Comparison of ENCODE assay signal across 10 cellular contexts in the genomic region with DNA sequence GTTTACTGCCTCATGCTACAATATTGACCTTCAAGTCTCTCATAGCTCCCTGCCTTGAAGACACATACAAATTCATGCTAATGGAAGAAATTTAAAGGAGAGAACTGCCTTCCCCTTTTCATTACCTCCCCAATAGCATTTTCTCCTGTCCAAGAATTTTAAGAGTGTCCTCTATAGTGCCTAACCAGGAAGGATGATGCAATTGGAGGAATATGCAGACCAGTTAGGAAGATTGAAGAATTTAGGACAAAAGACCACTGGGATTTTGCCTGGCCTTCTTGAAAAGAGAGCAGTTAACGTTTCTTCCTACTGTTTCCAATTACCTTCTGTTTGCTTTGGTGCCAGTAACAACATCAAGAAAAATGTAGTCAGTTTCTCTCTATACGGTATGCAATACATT.
DNase-seq lines count a peak whose midpoint lies in the region; ATAC-seq, FAIRE-seq and TF ChIP-seq lines count a peak whose summit lies in the region.
"Had no signal": no experiment of that assay in that cellular context is flagged by ENCODE, and none has a peak within 500 bp of the region (broad histone marks: within the 10 kb centered on the region; RNA-seq: fewer than 3 reads in every experiment).

No MANE protein-coding gene starts in this region.

- peak overlapping the region; percentile 33 for H3K4me3 ChIP-seq in AG09309 (ENCODE audit: control insufficient read depth, low read depth, low read length)
- no peak overlapping the region for H3K4me3 ChIP-seq in GM23338
- peak overlapping the region; percentile 30 for H3K4me3 ChIP-seq in astrocyte (ENCODE audit: insufficient read depth, low read depth, low read length)
- H3K4me3 ChIP-seq in sigmoid colon, result no peak overlapping the region
- no peak overlapping the region for H3K4me3 ChIP-seq in gastroesophageal sphincter

- H3K9ac ChIP-seq in astrocyte (ENCODE audit: low read length), result peak overlapping the region; percentile 57

- DNase-seq in AG09309 (ENCODE audit: low read depth), result no peak
- DNase-seq in GM23338 (ENCODE audit: low spot score), result no peak
- DNase-seq in astrocyte (ENCODE audit: low read depth), result peak; percentile 44
- DNase-seq in naive thymus-derived CD8-positive, alpha-beta T cell, result no peak
- no peak for DNase-seq in sigmoid colon
- DNase-seq in amniotic stem cell (lab: John Stamatoyannopoulos, UW), result no peak
- DNase-seq: NCI-H187 treated with DMSO at 0.1 percent for 48 hours, WERI-Rb-1 had no signal

- H3K79me2 ChIP-seq in GM23338 (replicated peaks; ENCODE audit: insufficient read depth), result no peaks in the 10 kb centered on the region
- H3K79me2 ChIP-seq in astrocyte (ENCODE audit: insufficient read depth, low read length), result peaks cover 6% of the 10 kb centered on the region

- H3K27me3 ChIP-seq in GM23338 (ENCODE audit: insufficient read depth) (no peaks in the 10 kb centered on the region), astrocyte (ENCODE audit: insufficient read depth, low read length) (no peaks in the 10 kb centered on the region), sigmoid colon (no peaks in the 10 kb centered on the region), gastroesophageal sphincter (no peaks in the 10 kb centered on the region)

- no peak for TF ChIP-seq POLR2A in sigmoid colon (IDR thresholded peaks at IDR 0.05)
- no peak for TF ChIP-seq POLR2A in gastroesophageal sphincter (IDR thresholded peaks at IDR 0.05)

- H3K4me2 ChIP-seq in GM23338 (peak overlapping the region; percentile 6), astrocyte (ENCODE audit: low read length) (peak overlapping the region; percentile 83)

- no peaks in the 10 kb centered on the region for H3F3A ChIP-seq in GM23338 (replicated peaks; ENCODE audit: low read depth)

- H3K4me3 Mint-ChIP-seq in GM23338 (no peak overlapping the region), astrocyte (ENCODE audit: unreplicated experiment) (no peak overlapping the region)
- H3K4me3 Mint-ChIP-seq in naive thymus-derived CD8-positive, alpha-beta T cell, result peak overlapping the region; percentile 69 to 86 (median 77)

- H3K36me3 Mint-ChIP-seq in GM23338 (ENCODE audit: low read depth) (no peaks in the 10 kb centered on the region), astrocyte (ENCODE audit: low read depth, unreplicated experiment) (no peaks in the 10 kb centered on the region)
- H3K36me3 Mint-ChIP-seq in naive thymus-derived CD8-positive, alpha-beta T cell, result peaks cover 7 to 48% (median 22%) of the 10 kb centered on the region in 3 donors

- FAIRE-seq in astrocyte (lab: Jason Lieb, UNC), result peak; percentile 9

- H4K20me1 ChIP-seq in GM23338 (replicated peaks; ENCODE audit: insufficient read depth), result no peaks in the 10 kb centered on the region
- no peaks in the 10 kb centered on the region for H4K20me1 ChIP-seq in astrocyte (ENCODE audit: insufficient read depth, low read length)

- H3K4me1 ChIP-seq in GM23338 (ENCODE audit: insufficient read depth), result peaks cover 57% of the 10 kb centered on the region
- peaks cover 41% of the 10 kb centered on the region for H3K4me1 ChIP-seq in astrocyte (ENCODE audit: insufficient read depth, low read length)
- peaks cover 0 to 21% (median 10%) of the 10 kb centered on the region in 4 donors for H3K4me1 ChIP-seq in sigmoid colon
- H3K4me1 ChIP-seq in gastroesophageal sphincter, result peaks cover 0 to 37% (median 6%) of the 10 kb centered on the region in 3 donors

- WGBS in sigmoid colon, 2 donors, result 71 to 80% methylated on average over 2 of the region's 2 CpGs
- WGBS in gastroesophageal sphincter (ENCODE audit: low coverage in 1 of 2), 2 donors, result 72 to 81% methylated on average over 2 of the region's 2 CpGs

- H3K27ac ChIP-seq in GM23338 (ENCODE audit: low read depth) (0 out of 2 replicates have a peak overlapping the region, but pooled peaks have one; percentile 3), astrocyte (ENCODE audit: low read depth, low read length) (peak overlapping the region; percentile 74), sigmoid colon (no peak overlapping the region), gastroesophageal sphincter (no peak overlapping the region)
- H3K27ac ChIP-seq: WERI-Rb-1 had no signal

- H3K27me3 Mint-ChIP-seq in GM23338 (ENCODE audit: insufficient read depth, low read depth, poor library complexity) (peaks cover 2% of the 10 kb centered on the region), astrocyte (ENCODE audit: low read depth, unreplicated experiment) (no peaks in the 10 kb centered on the region)
- H3K27me3 Mint-ChIP-seq in naive thymus-derived CD8-positive, alpha-beta T cell, result no peaks in the 10 kb centered on the region

- no peaks in the 10 kb centered on the region for H3K9me2 ChIP-seq in GM23338 (ENCODE audit: insufficient read depth)

- H3K9me3 ChIP-seq in astrocyte (ENCODE audit: insufficient read depth, low read depth, low read length), result no peaks in the 10 kb centered on the region
- H3K9me3 ChIP-seq in sigmoid colon, result no peaks in the 10 kb centered on the region
- H3K9me3 ChIP-seq in gastroesophageal sphincter, result no peaks in the 10 kb centered on the region

- H3K27ac Mint-ChIP-seq in GM23338 (peak overlapping the region; percentile 76), astrocyte (ENCODE audit: unreplicated experiment) (peak overlapping the region; percentile 76)
- H3K27ac Mint-ChIP-seq in naive thymus-derived CD8-positive, alpha-beta T cell, result peak overlapping the region; percentile 74 to 94 (median 86)

- intact Hi-C loops in sigmoid colon (cut with DNase I), result no loop called here

- no peaks in the 10 kb centered on the region for H3K9me3 Mint-ChIP-seq in GM23338
- H3K9me3 Mint-ChIP-seq in astrocyte (ENCODE audit: unreplicated experiment), result no peaks in the 10 kb centered on the region
- H3K9me3 Mint-ChIP-seq in naive thymus-derived CD8-positive, alpha-beta T cell, result no peaks in the 10 kb centered on the region

- H2AFZ ChIP-seq in GM23338 (0 out of 2 replicates have a peak overlapping the region, but pooled peaks have one; percentile 48), astrocyte (ENCODE audit: low read depth, low read length) (no peak overlapping the region)

- no peak for TF ChIP-seq CTCF in AG09309 (IDR thresholded peaks at IDR 0.05; ENCODE audit: control insufficient read depth, insufficient read depth, low read depth, low read length, missing control alignments)
- TF ChIP-seq CTCF in GM23338 (conservative IDR thresholded peaks at IDR 0.05; ENCODE audit: low read depth in 2 of 2), result no peak
- no peak for TF ChIP-seq CTCF in astrocyte (IDR thresholded peaks at IDR 0.05; ENCODE audit: insufficient read depth, low read depth, low read length)
- no peak for TF ChIP-seq CTCF in sigmoid colon (IDR thresholded peaks at IDR 0.05)
- no peak for TF ChIP-seq CTCF in gastroesophageal sphincter (IDR thresholded peaks at IDR 0.05)

- no peak for TF ChIP-seq EP300 in sigmoid colon (IDR thresholded peaks at IDR 0.05)
- no peak for TF ChIP-seq EP300 in gastroesophageal sphincter (IDR thresholded peaks at IDR 0.05)

- H3K36me3 ChIP-seq in GM23338 (ENCODE audit: insufficient read depth), result no peaks in the 10 kb centered on the region
- no peaks in the 10 kb centered on the region for H3K36me3 ChIP-seq in astrocyte (ENCODE audit: insufficient read depth, low read length)
- no peaks in the 10 kb centered on the region for H3K36me3 ChIP-seq in sigmoid colon
- no peaks in the 10 kb centered on the region for H3K36me3 ChIP-seq in gastroesophageal sphincter
- H3K36me3 ChIP-seq: WERI-Rb-1 had no signal

- ATAC-seq in GM23338 (no peak), gastroesophageal sphincter (no peak), HG03280 (IDR thresholded peaks at IDR 0.05; ENCODE audit: unreplicated experiment) (no peak)
- no peak for ATAC-seq in naive thymus-derived CD8-positive, alpha-beta T cell

- H3K4me1 Mint-ChIP-seq in GM23338 (peaks cover 50% of the 10 kb centered on the region), astrocyte (ENCODE audit: low read depth, unreplicated experiment) (peaks cover 48% of the 10 kb centered on the region)
- peaks cover 35 to 69% (median 66%) of the 10 kb centered on the region in 4 donors for H3K4me1 Mint-ChIP-seq in naive thymus-derived CD8-positive, alpha-beta T cell

- POLR2A ChIA-PET in naive thymus-derived CD8-positive, alpha-beta T cell (lab: Charles Lee), result no interaction called here

TF ChIP-seq in GM23338, 12 proteins besides CTCF, POLR2A, EP300 and RAD21 (continues in another document):
- TF ChIP-seq JUNB (IDR thresholded peaks at IDR 0.05; ENCODE audit: unreplicated experiment) (no peak), EZH2phosphoT487 (IDR thresholded peaks at IDR 0.05; ENCODE audit: unreplicated experiment) (no peak), NANOG (IDR thresholded peaks at IDR 0.05; ENCODE audit: borderline replicate concordance) (no peak)
- TF ChIP-seq, protein P1, sequence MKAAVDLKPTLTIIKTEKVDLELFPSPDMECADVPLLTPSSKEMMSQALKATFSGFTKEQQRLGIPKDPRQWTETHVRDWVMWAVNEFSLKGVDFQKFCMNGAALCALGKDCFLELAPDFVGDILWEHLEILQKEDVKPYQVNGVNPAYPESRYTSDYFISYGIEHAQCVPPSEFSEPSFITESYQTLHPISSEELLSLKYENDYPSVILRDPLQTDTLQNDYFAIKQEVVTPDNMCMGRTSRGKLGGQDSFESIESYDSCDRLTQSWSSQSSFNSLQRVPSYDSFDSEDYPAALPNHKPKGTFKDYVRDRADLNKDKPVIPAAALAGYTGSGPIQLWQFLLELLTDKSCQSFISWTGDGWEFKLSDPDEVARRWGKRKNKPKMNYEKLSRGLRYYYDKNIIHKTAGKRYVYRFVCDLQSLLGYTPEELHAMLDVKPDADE (IDR thresholded peaks at IDR 0.05), result no peak

Comparison
In these comparisons a context has a peak if more than half of its experiments do, and no peak if none do; other contexts are left out.
1. H3K4me3 ChIP-seq: peak in AG09309 (single experiment) and astrocyte (single experiment); none in GM23338 (single experiment), sigmoid colon (0 of 4) and gastroesophageal sphincter (0 of 2).
2. H3K27ac ChIP-seq: peak in GM23338 (single experiment) and astrocyte (single experiment); none in sigmoid colon (0 of 4) and gastroesophageal sphincter (0 of 4).
3. H3K4me3 Mint-ChIP-seq: peak in naive thymus-derived CD8-positive, alpha-beta T cell (10 of 10); none in GM23338 (single experiment) and astrocyte (single experiment).
4. Peak in every context shown above with its lines, with median percentiles within 50 percentile points of each other: H3K27ac Mint-ChIP-seq.